22 cellular contexts compared by ENCODE assay signal in the genomic region with DNA sequence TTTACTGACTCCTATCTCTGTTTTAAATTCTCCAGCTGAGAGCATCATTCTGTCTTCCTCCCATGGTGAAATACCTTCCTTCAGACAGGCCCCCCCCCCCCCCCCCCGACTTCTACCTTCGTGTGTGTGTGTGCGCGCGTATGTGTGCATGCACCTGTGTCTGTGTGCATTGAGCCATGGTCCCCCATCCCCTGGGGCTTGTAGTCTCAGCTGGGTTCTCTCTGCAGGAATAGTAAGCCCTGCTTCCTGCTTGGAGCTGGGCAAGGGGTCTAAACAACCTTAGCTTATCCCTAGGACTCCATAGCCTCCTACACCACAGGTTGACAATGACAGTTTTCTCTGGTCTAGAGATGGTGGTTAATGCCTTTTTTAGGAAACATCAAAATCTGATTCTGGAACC.
A peak's percentile ranks its signal among the peaks of the same experiment; 100 is the strongest.
DNase-seq lines count a peak whose midpoint lies in the region; ATAC-seq and TF ChIP-seq lines count a peak whose summit lies in the region.
"Had no signal": no experiment of that assay in that cellular context is flagged by ENCODE, and none has a peak within 500 bp of the region (broad histone marks: within the 10 kb centered on the region; RNA-seq: fewer than 3 reads in every experiment).

No MANE protein-coding gene starts in this region.

- no peak overlapping the region for H3K4me3 Mint-ChIP-seq in activated T-helper 2 cell treated with anti-CD3 and anti-CD28 coated beads, Interferon-gamma antibody, Interleukin-2, Interleukin-4, amounts not matched to agents 10 μg/mL and 5 μg/mL and 100 μg/mL, durations not matched to agents 14 hours and 24 hours and 36 hours (ENCODE audit: low read depth)
- H3K4me3 Mint-ChIP-seq: CD14-positive monocyte; CD4-positive, alpha-beta memory T cell; GM23338; HFFc6; IgD-negative memory B cell had no signal

- no peak for ATAC-seq in HG02938 (IDR thresholded peaks at IDR 0.05; ENCODE audit: unreplicated experiment)
- ATAC-seq in GM21528 (IDR thresholded peaks at IDR 0.05; ENCODE audit: low FRiP score, unreplicated experiment) = no peak
- ATAC-seq: GM23338, HCT116, HepG2 had no signal

- no peaks in the 10 kb centered on the region for H3K4me1 Mint-ChIP-seq in activated T-helper 2 cell treated with anti-CD3 and anti-CD28 coated beads, Interferon-gamma antibody, Interleukin-2, Interleukin-4, amounts not matched to agents 10 μg/mL and 5 μg/mL and 100 μg/mL, durations not matched to agents 14 hours and 24 hours and 36 hours (ENCODE audit: low read depth)
- H3K4me1 Mint-ChIP-seq: CD14-positive monocyte; CD4-positive, alpha-beta memory T cell; IgD-negative memory B cell had no signal

- intact Hi-C loops in activated T-helper 2 cell treated with anti-CD3 and anti-CD28 coated beads, Interferon-gamma antibody, Interleukin-2, Interleukin-4, amounts not matched to agents 10 μg/mL and 5 μg/mL and 100 μg/mL, durations not matched to agents 14 hours and 24 hours and 36 hours (cut with micrococcal nuclease) = no loop called here

- no peak overlapping the region for H3K27ac Mint-ChIP-seq in activated T-helper 2 cell treated with anti-CD3 and anti-CD28 coated beads, Interferon-gamma antibody, Interleukin-2, Interleukin-4, amounts not matched to agents 10 μg/mL and 5 μg/mL and 100 μg/mL, durations not matched to agents 14 hours and 24 hours and 36 hours
- H3K27ac Mint-ChIP-seq: CD14-positive monocyte; CD4-positive, alpha-beta memory T cell; GM23338; HFFc6; IgD-negative memory B cell had no signal

- no peaks in the 10 kb centered on the region for H3K36me3 Mint-ChIP-seq in activated T-helper 2 cell treated with anti-CD3 and anti-CD28 coated beads, Interferon-gamma antibody, Interleukin-2, Interleukin-4, amounts not matched to agents 10 μg/mL and 5 μg/mL and 100 μg/mL, durations not matched to agents 14 hours and 24 hours and 36 hours (ENCODE audit: low read depth)
- H3K36me3 Mint-ChIP-seq: CD14-positive monocyte; CD4-positive, alpha-beta memory T cell had no signal

- no peak for TF ChIP-seq CTCF in GM06990 (IDR thresholded peaks at IDR 0.05; ENCODE audit: insufficient read depth, low read length, poor library complexity, severe bottlenecking)

- DNase-seq in GM06990 (ENCODE audit: extremely low read depth, insufficient read length) (peak; percentile 3), NCI-H146 treated with DMSO at 0.1 percent for 48 hours (lab: John Stamatoyannopoulos, UW; ENCODE audit: unreplicated experiment) (peak; percentile 50), NCI-H526 (lab: John Stamatoyannopoulos, UW) (peak; percentile 8 to 63), left kidney (ENCODE audit: low read depth, low spot score) (peak; percentile 51), GM19238 (ENCODE audit: insufficient read length, low spot score) (no peak)
- DNase-seq in activated T-helper 2 cell treated with anti-CD3 and anti-CD28 coated beads, Interferon-gamma antibody, Interleukin-2, Interleukin-4, amounts not matched to agents 10 μg/mL and 5 μg/mL and 100 μg/mL, durations not matched to agents 14 hours and 24 hours and 36 hours (ENCODE audit: low spot score) = no peak
- DNase-seq: ACHN; BE2C; CD4-positive, alpha-beta memory T cell; DMS153; DMS79; GDM1; H7; HFFc6; KBM-7 had no signal

- H3K27me3 ChIP-seq in GM06990 (replicated peaks; ENCODE audit: control insufficient read depth, insufficient read depth, low read length) = no peaks in the 10 kb centered on the region; the same call in 1 of the 2 replicates
- H3K27me3 ChIP-seq: BE2C had no signal

- no peak overlapping the region for H3K4me3 ChIP-seq in GM06990 (replicated peaks; ENCODE audit: low read depth, low read length)
- H3K4me3 ChIP-seq: GM23338 had no signal

- H3K27me3 Mint-ChIP-seq in activated T-helper 2 cell treated with anti-CD3 and anti-CD28 coated beads, Interferon-gamma antibody, Interleukin-2, Interleukin-4, amounts not matched to agents 10 μg/mL and 5 μg/mL and 100 μg/mL, durations not matched to agents 14 hours and 24 hours and 36 hours (ENCODE audit: low read depth) = no peaks in the 10 kb centered on the region
- H3K27me3 Mint-ChIP-seq: IgD-negative memory B cell had no signal

- H3K9me3 Mint-ChIP-seq in activated T-helper 2 cell treated with anti-CD3 and anti-CD28 coated beads, Interferon-gamma antibody, Interleukin-2, Interleukin-4, amounts not matched to agents 10 μg/mL and 5 μg/mL and 100 μg/mL, durations not matched to agents 14 hours and 24 hours and 36 hours = no peaks in the 10 kb centered on the region
- H3K9me3 Mint-ChIP-seq: GM23338 had no signal

- H3K36me3 ChIP-seq in GM06990 (ENCODE audit: control insufficient read depth, insufficient read depth, low read length) = no peaks in the 10 kb centered on the region
- H3K36me3 ChIP-seq: BE2C had no signal

Comparison
In these comparisons a context has a peak if more than half of its experiments do, and no peak if none do; other contexts are left out.
1. DNase-seq: peak in GM06990 (single experiment), NCI-H146 treated with DMSO at 0.1 percent for 48 hours (single experiment), NCI-H526 (2 of 2) and left kidney (single experiment); none in activated T-helper 2 cell treated with anti-CD3 and anti-CD28 coated beads, Interferon-gamma antibody, Interleukin-2, Interleukin-4, amounts not matched to agents 10 μg/mL and 5 μg/mL and 100 μg/mL, durations not matched to agents 14 hours and 24 hours and 36 hours (single experiment) and GM19238 (single experiment).